ENCODE assay signal across 23 cellular contexts in the genomic region with DNA sequence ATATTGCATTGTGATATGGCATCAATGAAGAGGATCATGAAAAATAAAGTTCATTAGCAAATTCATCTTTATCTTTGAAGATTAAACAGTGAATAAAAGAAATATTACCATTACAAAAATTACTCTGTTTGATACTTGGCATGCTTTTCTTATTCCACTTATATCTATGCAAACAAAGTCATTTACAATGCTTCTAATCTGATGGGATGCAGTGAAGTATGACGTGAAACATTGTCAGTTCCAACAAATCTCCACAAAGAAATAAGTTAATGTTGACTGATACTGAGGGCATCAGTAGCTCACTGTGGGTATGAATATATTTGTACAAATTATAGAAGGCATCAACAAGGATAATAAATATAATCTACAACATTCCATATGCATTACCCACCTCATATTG.
"Had no signal": no experiment of that assay in that cellular context is flagged by ENCODE, and none has a peak within 500 bp of the region (broad histone marks: within the 10 kb centered on the region; RNA-seq: fewer than 3 reads in every experiment).

No MANE protein-coding gene starts in this region.

- H3K27ac ChIP-seq: epithelial cell of prostate, esophagus squamous epithelium, gastrocnemius medialis, heart right ventricle, left lung, lower lobe of right lung had no signal

- H3K36me3 ChIP-seq: esophagus squamous epithelium, gastrocnemius medialis, heart right ventricle, left lung, lower lobe of right lung had no signal

- H3K4me3 ChIP-seq: esophagus squamous epithelium, gastrocnemius medialis, heart right ventricle, left lung, lower lobe of right lung, mucosa of descending colon had no signal

- H3K4me1 ChIP-seq: esophagus squamous epithelium, gastrocnemius medialis, heart right ventricle, left lung, lower lobe of right lung had no signal

- DNase-seq: cortex of kidney; effector CD8-positive, alpha-beta T cell; effector memory CD8-positive, alpha-beta T cell; endodermal cell; erythroblast; esophagus squamous epithelium; foreskin fibroblast; foreskin melanocyte; gastrocnemius medialis; glutamatergic neuron; head of caudate nucleus; heart right ventricle; hippocampal formation; left cardiac atrium; left lung; left ventricle myocardium superior; lower lobe of right lung; mesenchymal stem cell; mucosa of descending colon; naive B cell; naive thymus-derived CD8-positive, alpha-beta T cell had no signal

- H3K9me3 ChIP-seq: esophagus squamous epithelium, gastrocnemius medialis, heart right ventricle, left lung, lower lobe of right lung, mucosa of descending colon had no signal

- H3K27me3 ChIP-seq: esophagus squamous epithelium, gastrocnemius medialis, heart right ventricle, left lung had no signal

- ATAC-seq: effector memory CD8-positive, alpha-beta T cell; esophagus mucosa; gastrocnemius medialis; heart right ventricle; left cardiac atrium; left lung; left ventricle myocardium superior; lower lobe of right lung; mucosa of descending colon; naive thymus-derived CD8-positive, alpha-beta T cell had no signal
